In genomic region chr6:37103169-37104039, GRCh38 we compare ENCODE assay signal across 8 cellular contexts.
DNase-seq lines count a peak whose midpoint lies in the region; ATAC-seq and TF ChIP-seq lines count a peak whose summit lies in the region.

No MANE protein-coding gene starts in this region.

- H3K4me3 Mint-ChIP-seq in activated T-helper 1 cell treated with anti-CD3 and anti-CD28 coated beads, Interleukin-12 subunit alpha, Interleukin-12 subunit beta, Interleukin-2, Interleukin-4 antibody, amounts not matched to agents 30 ng/mL and 10 ng/mL and 1 ng/mL, durations not matched to agents 14 hours and 24 hours and 36 hours: peak overlapping the region; percentile 56
- peak overlapping the region; percentile 73 for H3K4me3 Mint-ChIP-seq in neural progenitor cell

- no peaks in the 10 kb centered on the region for H3K79me2 ChIP-seq in GM23248 (ENCODE audit: insufficient read depth)
- no peaks in the 10 kb centered on the region for H3K79me2 ChIP-seq in neural progenitor cell (ENCODE audit: low read depth)

- no peaks in the 10 kb centered on the region for H3K36me3 Mint-ChIP-seq in activated T-helper 1 cell treated with anti-CD3 and anti-CD28 coated beads, Interleukin-12 subunit alpha, Interleukin-12 subunit beta, Interleukin-2, Interleukin-4 antibody, amounts not matched to agents 30 ng/mL and 10 ng/mL and 1 ng/mL, durations not matched to agents 14 hours and 24 hours and 36 hours (ENCODE audit: low read depth)
- H3K36me3 Mint-ChIP-seq in neural progenitor cell: no peaks in the 10 kb centered on the region

- H3K27ac Mint-ChIP-seq in activated T-helper 1 cell treated with anti-CD3 and anti-CD28 coated beads, Interleukin-12 subunit alpha, Interleukin-12 subunit beta, Interleukin-2, Interleukin-4 antibody, amounts not matched to agents 30 ng/mL and 10 ng/mL and 1 ng/mL, durations not matched to agents 14 hours and 24 hours and 36 hours: peak overlapping the region; percentile 64
- peak overlapping the region; percentile 97 for H3K27ac Mint-ChIP-seq in neural progenitor cell

- ATAC-seq in foreskin keratinocyte: peak; percentile 11

- H4K20me1 ChIP-seq in GM23248 (ENCODE audit: insufficient read depth): no peaks in the 10 kb centered on the region
- peaks cover 3% of the 10 kb centered on the region for H4K20me1 ChIP-seq in neural progenitor cell (ENCODE audit: low read depth)

- intact Hi-C loops in activated T-helper 1 cell treated with anti-CD3 and anti-CD28 coated beads, Interleukin-12 subunit alpha, Interleukin-12 subunit beta, Interleukin-2, Interleukin-4 antibody, amounts not matched to agents 30 ng/mL and 10 ng/mL and 1 ng/mL, durations not matched to agents 14 hours and 24 hours and 36 hours (cut with micrococcal nuclease): loop anchor here (5.0 kb wide), 3 partner anchors 34 to 191 kb away; no protein-coding TSS in a partner anchor

- H3K4me1 ChIP-seq in GM23248 (ENCODE audit: insufficient read depth): peaks cover 19% of the 10 kb centered on the region
- peaks cover 9% of the 10 kb centered on the region for H3K4me1 ChIP-seq in foreskin keratinocyte
- H3K4me1 ChIP-seq in neural progenitor cell: peaks cover 39% of the 10 kb centered on the region

- H3K9me2 ChIP-seq in GM23248 (ENCODE audit: insufficient read depth): no peaks in the 10 kb centered on the region

- peak overlapping the region; percentile 69 for H3K27ac ChIP-seq in 22Rv1
- peak overlapping the region; percentile 76 for H3K27ac ChIP-seq in GM23248
- H3K27ac ChIP-seq in foreskin keratinocyte: no peak overlapping the region
- H3K27ac ChIP-seq in neural progenitor cell: peak overlapping the region; percentile 32

- TF ChIP-seq CTCF in 22Rv1 (IDR thresholded peaks at IDR 0.05) (no peak), foreskin keratinocyte (conservative IDR thresholded peaks at IDR 0.05) (no peak), neural progenitor cell (IDR thresholded peaks at IDR 0.05) (no peak)

- H3F3A ChIP-seq in GM23248 (ENCODE audit: insufficient read depth) (no peaks in the 10 kb centered on the region), neural progenitor cell (ENCODE audit: low read depth) (peaks cover 44% of the 10 kb centered on the region)

- peak overlapping the region; percentile 87 for H3K9ac ChIP-seq in GM23248
- no peak overlapping the region for H3K9ac ChIP-seq in neural progenitor cell

- H2AFZ ChIP-seq in GM23248: peak overlapping the region; percentile 60
- H2AFZ ChIP-seq in neural progenitor cell (replicated peaks): no peak overlapping the region

- H3K27me3 ChIP-seq in GM23248 (replicated peaks; ENCODE audit: insufficient read depth): no peaks in the 10 kb centered on the region
- no peaks in the 10 kb centered on the region for H3K27me3 ChIP-seq in foreskin keratinocyte
- H3K27me3 ChIP-seq in neural progenitor cell: no peaks in the 10 kb centered on the region

- H3K4me3 ChIP-seq in GM23248: peak overlapping the region; percentile 74
- peak overlapping the region; percentile 48 for H3K4me3 ChIP-seq in neural progenitor cell

- peak overlapping the region; percentile 82 for H3K4me2 ChIP-seq in GM23248 (ENCODE audit: unreplicated experiment)
- H3K4me2 ChIP-seq in neural progenitor cell: peak overlapping the region; percentile 74

- no peaks in the 10 kb centered on the region for H3K9me3 Mint-ChIP-seq in activated T-helper 1 cell treated with anti-CD3 and anti-CD28 coated beads, Interleukin-12 subunit alpha, Interleukin-12 subunit beta, Interleukin-2, Interleukin-4 antibody, amounts not matched to agents 30 ng/mL and 10 ng/mL and 1 ng/mL, durations not matched to agents 14 hours and 24 hours and 36 hours
- H3K9me3 Mint-ChIP-seq in neural progenitor cell: no peaks in the 10 kb centered on the region

- peaks cover 59% of the 10 kb centered on the region for H3K4me1 Mint-ChIP-seq in activated T-helper 1 cell treated with anti-CD3 and anti-CD28 coated beads, Interleukin-12 subunit alpha, Interleukin-12 subunit beta, Interleukin-2, Interleukin-4 antibody, amounts not matched to agents 30 ng/mL and 10 ng/mL and 1 ng/mL, durations not matched to agents 14 hours and 24 hours and 36 hours (ENCODE audit: low read depth)
- H3K4me1 Mint-ChIP-seq in neural progenitor cell: peaks cover 55% of the 10 kb centered on the region

- in situ Hi-C loops in GM23248 (cut with MboI): no loop called here

- H3K36me3 ChIP-seq in GM23248 (ENCODE audit: low read depth) (no peaks in the 10 kb centered on the region), neural progenitor cell (no peaks in the 10 kb centered on the region)

- DNase-seq in GM23248: peak; percentile 57
- DNase-seq in NCI-H2196 treated with DMSO at 0.1 percent for 48 hours (lab: John Stamatoyannopoulos, UW; ENCODE audit: unreplicated experiment): peak; percentile 81
- DNase-seq in activated T-helper 1 cell treated with anti-CD3 and anti-CD28 coated beads, Interleukin-12 subunit alpha, Interleukin-12 subunit beta, Interleukin-2, Interleukin-4 antibody, amounts not matched to agents 30 ng/mL and 10 ng/mL and 1 ng/mL, durations not matched to agents 14 hours and 24 hours and 36 hours (ENCODE audit: low spot score): no peak
- peak in 1 of 2 donors; percentile 7 for DNase-seq in foreskin keratinocyte
- DNase-seq in neural progenitor cell (ENCODE audit: low spot score): peak; percentile 54
- DNase-seq in middle frontal gyrus (ENCODE audit: extremely low spot score, low spot score): no peak
- DNase-seq in effector CD8-positive, alpha-beta T cell (lab: John Stamatoyannopoulos, UW): no peak

- WGBS in GM23248 (ENCODE audit: low coverage in 1 of 2, low lambda C conversion rate in 2 of 2, missing lambda C conversion rate in 2 of 2), 2 experiments: 25 to 30% methylated on average over 10 of the region's 10 CpGs

- no peaks in the 10 kb centered on the region for H3K27me3 Mint-ChIP-seq in activated T-helper 1 cell treated with anti-CD3 and anti-CD28 coated beads, Interleukin-12 subunit alpha, Interleukin-12 subunit beta, Interleukin-2, Interleukin-4 antibody, amounts not matched to agents 30 ng/mL and 10 ng/mL and 1 ng/mL, durations not matched to agents 14 hours and 24 hours and 36 hours (ENCODE audit: insufficient read depth)
- peaks cover 11% of the 10 kb centered on the region for H3K27me3 Mint-ChIP-seq in neural progenitor cell (ENCODE audit: insufficient read depth, low read depth)

- H3K9me3 ChIP-seq in GM23248 (ENCODE audit: low read depth) (no peaks in the 10 kb centered on the region), neural progenitor cell (ENCODE audit: low read depth) (no peaks in the 10 kb centered on the region)

Comparison
In these comparisons a context has a peak if more than half of its experiments do, and no peak if none do; other contexts are left out.
1. DNase-seq: peak in GM23248 (single experiment), NCI-H2196 treated with DMSO at 0.1 percent for 48 hours (single experiment) and neural progenitor cell (single experiment); none in activated T-helper 1 cell treated with anti-CD3 and anti-CD28 coated beads, Interleukin-12 subunit alpha, Interleukin-12 subunit beta, Interleukin-2, Interleukin-4 antibody, amounts not matched to agents 30 ng/mL and 10 ng/mL and 1 ng/mL, durations not matched to agents 14 hours and 24 hours and 36 hours (single experiment), middle frontal gyrus (single experiment) and effector CD8-positive, alpha-beta T cell (single experiment).